1 cellular context compared by ENCODE assay signal in the genomic region with DNA sequence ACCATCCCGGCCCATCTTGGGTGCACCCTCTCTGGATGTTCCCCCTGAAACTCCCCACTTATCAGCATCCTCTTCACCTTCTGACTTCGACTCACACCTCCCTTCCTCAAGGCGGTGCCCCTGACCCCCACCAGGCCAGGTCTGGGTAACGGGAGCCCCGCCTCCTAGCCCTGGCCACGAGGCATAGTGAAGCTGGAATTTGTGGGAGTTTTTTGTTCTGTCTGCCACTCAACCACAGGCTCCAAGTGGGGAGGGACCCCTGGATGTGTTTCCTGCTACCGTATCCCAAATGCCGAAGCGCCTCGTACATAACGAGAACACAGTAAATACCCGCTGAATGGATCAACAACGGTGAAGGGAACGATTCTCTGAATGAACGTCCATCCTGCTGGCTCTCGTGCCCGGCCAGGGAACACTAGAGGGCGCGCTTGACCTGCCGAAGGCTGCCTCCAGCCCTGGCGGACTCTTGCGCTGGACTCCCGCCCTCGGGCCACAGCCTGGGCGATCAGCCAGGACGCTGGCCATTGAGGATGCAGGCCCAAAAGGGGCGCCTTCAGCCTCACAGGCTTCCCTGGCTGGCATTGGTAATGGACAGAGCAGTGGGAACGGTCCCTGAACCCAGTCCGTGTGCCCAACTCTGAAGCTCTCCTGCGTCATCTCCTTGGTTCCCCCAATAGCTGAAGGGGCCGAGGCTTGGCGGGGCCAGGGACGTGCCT.
TF ChIP-seq lines count a peak whose summit lies in the region.

No MANE protein-coding gene starts in this region.

TF ChIP-seq in GM12878, 131 proteins besides CTCF, POLR2A, EP300 and RAD21 (continued from another document):
- TF ChIP-seq, protein P1, sequence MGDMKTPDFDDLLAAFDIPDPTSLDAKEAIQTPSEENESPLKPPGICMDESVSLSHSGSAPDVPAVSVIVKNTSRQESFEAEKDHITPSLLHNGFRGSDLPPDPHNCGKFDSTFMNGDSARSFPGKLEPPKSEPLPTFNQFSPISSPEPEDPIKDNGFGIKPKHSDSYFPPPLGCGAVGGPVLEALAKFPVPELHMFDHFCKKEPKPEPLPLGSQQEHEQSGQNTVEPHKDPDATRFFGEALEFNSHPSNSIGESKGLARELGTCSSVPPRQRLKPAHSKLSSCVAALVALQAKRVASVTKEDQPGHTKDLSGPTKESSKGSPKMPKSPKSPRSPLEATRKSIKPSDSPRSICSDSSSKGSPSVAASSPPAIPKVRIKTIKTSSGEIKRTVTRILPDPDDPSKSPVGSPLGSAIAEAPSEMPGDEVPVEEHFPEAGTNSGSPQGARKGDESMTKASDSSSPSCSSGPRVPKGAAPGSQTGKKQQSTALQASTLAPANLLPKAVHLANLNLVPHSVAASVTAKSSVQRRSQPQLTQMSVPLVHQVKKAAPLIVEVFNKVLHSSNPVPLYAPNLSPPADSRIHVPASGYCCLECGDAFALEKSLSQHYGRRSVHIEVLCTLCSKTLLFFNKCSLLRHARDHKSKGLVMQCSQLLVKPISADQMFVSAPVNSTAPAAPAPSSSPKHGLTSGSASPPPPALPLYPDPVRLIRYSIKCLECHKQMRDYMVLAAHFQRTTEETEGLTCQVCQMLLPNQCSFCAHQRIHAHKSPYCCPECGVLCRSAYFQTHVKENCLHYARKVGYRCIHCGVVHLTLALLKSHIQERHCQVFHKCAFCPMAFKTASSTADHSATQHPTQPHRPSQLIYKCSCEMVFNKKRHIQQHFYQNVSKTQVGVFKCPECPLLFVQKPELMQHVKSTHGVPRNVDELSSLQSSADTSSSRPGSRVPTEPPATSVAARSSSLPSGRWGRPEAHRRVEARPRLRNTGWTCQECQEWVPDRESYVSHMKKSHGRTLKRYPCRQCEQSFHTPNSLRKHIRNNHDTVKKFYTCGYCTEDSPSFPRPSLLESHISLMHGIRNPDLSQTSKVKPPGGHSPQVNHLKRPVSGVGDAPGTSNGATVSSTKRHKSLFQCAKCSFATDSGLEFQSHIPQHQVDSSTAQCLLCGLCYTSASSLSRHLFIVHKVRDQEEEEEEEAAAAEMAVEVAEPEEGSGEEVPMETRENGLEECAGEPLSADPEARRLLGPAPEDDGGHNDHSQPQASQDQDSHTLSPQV (IDR thresholded peaks at IDR 0.05), result no peak
- no peak for TF ChIP-seq CHD1 (IDR thresholded peaks at IDR 0.05; ENCODE audit: low read depth, low read length)
- peak; percentile 86 for TF ChIP-seq SMC3 (IDR thresholded peaks at IDR 0.05; ENCODE audit: borderline replicate concordance, low read length)
- no peak for TF ChIP-seq ESRRA (IDR thresholded peaks at IDR 0.05; ENCODE audit: low read length)
- no peak for TF ChIP-seq RFX5 (IDR thresholded peaks at IDR 0.05; ENCODE audit: low read depth, low read length)
- peak; percentile 52 to 57; a peak in 2 of 4 replicates for TF ChIP-seq BHLHE40 (IDR thresholded peaks at IDR 0.05; ENCODE audit: borderline replicate concordance in 1 of 2, low read depth in 2 of 2, low read length in 1 of 2)
